In the genomic region with DNA sequence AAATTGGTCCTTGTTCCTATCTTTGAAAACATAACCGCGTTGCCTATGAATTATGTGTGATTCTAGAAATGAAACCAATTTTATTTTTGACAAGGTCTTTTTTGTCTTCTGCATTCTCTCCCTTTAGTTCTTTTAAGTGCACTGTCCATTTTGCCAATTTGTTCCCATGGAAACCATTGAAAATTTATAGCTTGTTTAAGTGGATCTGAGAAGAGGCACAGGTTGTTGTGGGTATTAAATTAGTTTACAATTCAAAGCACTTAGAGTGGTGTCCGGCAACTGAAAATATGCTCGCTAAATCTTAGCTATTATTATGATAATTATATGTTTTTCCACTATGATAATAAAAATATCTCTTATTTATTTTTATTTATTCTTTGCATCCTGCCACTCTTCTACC, we compare ENCODE assay signal across 13 cellular contexts.
DNase-seq lines count a peak whose midpoint lies in the region; ATAC-seq lines count a peak whose summit lies in the region.
"Had no signal": no experiment of that assay in that cellular context is flagged by ENCODE, and none has a peak within 500 bp of the region (broad histone marks: within the 10 kb centered on the region; RNA-seq: fewer than 3 reads in every experiment).

No MANE protein-coding gene starts in this region.

- peaks cover 2 to 4% of the 10 kb centered on the region in 2 donors for H3K9me3 Mint-ChIP-seq in stimulated activated naive B cell treated with anti-CD40 and anti-IgM and Interleukin-4, amounts not matched to agents 10 μg/mL and 1 μg/mL and 100 μg/mL, for 72 hours
- H3K9me3 Mint-ChIP-seq in naive thymus-derived CD8-positive, alpha-beta T cell: peaks cover 0 to 25% (median 3%) of the 10 kb centered on the region in 9 donors

- no peak overlapping the region for H3K27ac Mint-ChIP-seq in stimulated activated naive B cell treated with anti-CD40 and anti-IgM and Interleukin-4, amounts not matched to agents 10 μg/mL and 1 μg/mL and 100 μg/mL, for 72 hours
- no peak overlapping the region for H3K27ac Mint-ChIP-seq in naive thymus-derived CD8-positive, alpha-beta T cell
- H3K27ac Mint-ChIP-seq: T-helper 17 cell had no signal

- no peaks in the 10 kb centered on the region for H3K36me3 Mint-ChIP-seq in stimulated activated naive B cell treated with anti-CD40 and anti-IgM and Interleukin-4, amounts not matched to agents 10 μg/mL and 1 μg/mL and 100 μg/mL, for 72 hours
- no peaks in the 10 kb centered on the region for H3K36me3 Mint-ChIP-seq in naive thymus-derived CD8-positive, alpha-beta T cell

- POLR2A ChIA-PET in naive thymus-derived CD8-positive, alpha-beta T cell (lab: Charles Lee): no interaction called here

- H3K4me1 Mint-ChIP-seq in stimulated activated naive B cell treated with anti-CD40 and anti-IgM and Interleukin-4, amounts not matched to agents 10 μg/mL and 1 μg/mL and 100 μg/mL, for 72 hours: no peaks in the 10 kb centered on the region
- no peaks in the 10 kb centered on the region for H3K4me1 Mint-ChIP-seq in naive thymus-derived CD8-positive, alpha-beta T cell
- H3K4me1 Mint-ChIP-seq: T-helper 17 cell had no signal

- no peak for ATAC-seq in stimulated activated naive B cell treated with anti-CD40 and anti-IgM and Interleukin-4, amounts not matched to agents 10 μg/mL and 1 μg/mL and 100 μg/mL, for 72 hours (replicated peaks)
- ATAC-seq in naive thymus-derived CD8-positive, alpha-beta T cell: no peak
- ATAC-seq: T-helper 17 cell had no signal

- DNase-seq in COR-L47 (lab: John Stamatoyannopoulos, UW) (peak; percentile 40), DMS79 treated with DMSO at 0.1 percent for 48 hours (lab: John Stamatoyannopoulos, UW) (peak; percentile 72), NCI-H187 (lab: John Stamatoyannopoulos, UW) (peak; percentile 32 to 48), NCI-H774 (lab: John Stamatoyannopoulos, UW) (peak; percentile 35)
- no peak for DNase-seq in stimulated activated naive B cell treated with anti-CD40 and anti-IgM and Interleukin-4, amounts not matched to agents 10 μg/mL and 1 μg/mL and 100 μg/mL, for 72 hours
- DNase-seq in activated CD4-positive, CD25-positive, alpha-beta regulatory T cell treated with anti-CD3 and anti-CD28 coated beads, Interleukin-2, amount 50 U/mL, for 72 hours: no peak
- no peak for DNase-seq in naive thymus-derived CD8-positive, alpha-beta T cell
- DNase-seq: C1 segment of cervical spinal cord; H7; NCI-H1048; NCI-H2107; NK-92 treated with Interleukin-12 subunit alpha and Interleukin-12 subunit beta, amount 100 ng/mL, for 24 hours; T-helper 17 cell had no signal

- no peak overlapping the region for H3K4me3 Mint-ChIP-seq in stimulated activated naive B cell treated with anti-CD40 and anti-IgM and Interleukin-4, amounts not matched to agents 10 μg/mL and 1 μg/mL and 100 μg/mL, for 72 hours
- H3K4me3 Mint-ChIP-seq in naive thymus-derived CD8-positive, alpha-beta T cell: no peak overlapping the region
- H3K4me3 Mint-ChIP-seq: T-helper 17 cell had no signal

- H3K27me3 Mint-ChIP-seq in stimulated activated naive B cell treated with anti-CD40 and anti-IgM and Interleukin-4, amounts not matched to agents 10 μg/mL and 1 μg/mL and 100 μg/mL, for 72 hours: no peaks in the 10 kb centered on the region
- H3K27me3 Mint-ChIP-seq in naive thymus-derived CD8-positive, alpha-beta T cell: peaks cover 0 to 5% (median 0%) of the 10 kb centered on the region in 5 donors
- H3K27me3 Mint-ChIP-seq: T-helper 17 cell had no signal

Comparison
In these comparisons a context has a peak if more than half of its experiments do, and no peak if none do; other contexts are left out.
1. DNase-seq: peak in COR-L47 (single experiment), DMS79 treated with DMSO at 0.1 percent for 48 hours (single experiment), NCI-H187 (2 of 2) and NCI-H774 (single experiment); none in stimulated activated naive B cell treated with anti-CD40 and anti-IgM and Interleukin-4, amounts not matched to agents 10 μg/mL and 1 μg/mL and 100 μg/mL, for 72 hours (single experiment), activated CD4-positive, CD25-positive, alpha-beta regulatory T cell treated with anti-CD3 and anti-CD28 coated beads, Interleukin-2, amount 50 U/mL, for 72 hours (single experiment) and naive thymus-derived CD8-positive, alpha-beta T cell (0 of 10).